ENCODE assay signal across 8 cellular contexts in the genomic region with DNA sequence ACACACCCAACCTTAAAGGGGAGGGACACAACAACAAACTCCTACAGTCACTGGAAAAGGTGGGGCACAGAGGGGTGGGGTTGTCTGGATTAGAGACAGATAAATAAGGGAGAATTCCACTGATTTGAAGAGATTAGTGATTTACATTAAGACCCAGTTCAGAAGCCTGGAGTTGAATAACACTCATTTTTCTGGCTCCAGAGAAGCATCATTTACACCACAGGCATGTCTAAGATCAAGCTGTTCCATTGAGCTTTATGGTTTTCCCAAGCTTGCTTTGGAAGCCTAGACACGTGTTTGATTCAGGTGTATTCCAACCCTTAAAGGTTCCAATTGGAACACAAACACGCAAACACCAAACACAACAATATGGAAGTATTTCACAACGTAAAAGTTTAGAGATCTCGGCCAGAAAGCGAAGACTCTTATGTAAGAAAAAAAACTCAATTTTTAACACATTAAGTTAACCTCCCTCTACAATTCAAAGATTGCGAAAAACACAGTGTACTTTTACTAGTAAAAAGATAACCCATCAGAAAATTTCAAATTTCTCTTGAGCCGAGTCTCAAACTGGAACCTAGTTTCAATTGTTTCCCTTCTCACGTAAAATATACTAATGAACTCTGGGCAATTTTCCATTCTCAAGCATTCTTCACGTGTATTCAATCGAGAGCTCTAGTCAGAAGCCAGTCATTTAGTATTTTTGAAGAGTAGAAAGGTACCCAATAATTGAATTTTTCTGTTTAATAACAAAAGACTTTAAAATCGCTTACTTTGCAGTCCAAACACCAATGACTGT. TPM values are rescaled to one million over a fixed set of nuclear protein-coding genes. Genes with fewer than 3 reads are reported as not detected.
DNase-seq lines count a peak whose midpoint lies in the region; ATAC-seq and TF ChIP-seq lines count a peak whose summit lies in the region.

No MANE protein-coding gene starts in this region.

- H3K36me3 ChIP-seq in testis (ENCODE audit: low read depth, missing control alignments) = no peaks in the 10 kb centered on the region

- H3K27me3 ChIP-seq in testis = no peaks in the 10 kb centered on the region

- H3K27ac Mint-ChIP-seq in activated CD8-positive, alpha-beta memory T cell treated with anti-CD3 and anti-CD28 coated beads, Interleukin-2, amount 10 ng/mL, durations not matched to agents 7 days and 5 days = peak overlapping the region; percentile 100
- H3K27ac Mint-ChIP-seq in activated CD8-positive, alpha-beta T cell treated with anti-CD3 and anti-CD28 coated beads, Interleukin-2, amount 10 ng/mL, durations not matched to agents 7 days and 5 days = peak overlapping the region; percentile 100

- H3K4me1 ChIP-seq in testis = peaks cover 34% of the 10 kb centered on the region

- peaks cover 40% of the 10 kb centered on the region for H3K4me1 Mint-ChIP-seq in activated CD8-positive, alpha-beta memory T cell treated with anti-CD3 and anti-CD28 coated beads, Interleukin-2, amount 10 ng/mL, durations not matched to agents 7 days and 5 days
- H3K4me1 Mint-ChIP-seq in activated CD8-positive, alpha-beta T cell treated with anti-CD3 and anti-CD28 coated beads, Interleukin-2, amount 10 ng/mL, durations not matched to agents 7 days and 5 days (ENCODE audit: low read depth) = peaks cover 40% of the 10 kb centered on the region

- H3K27me3 Mint-ChIP-seq in activated CD8-positive, alpha-beta memory T cell treated with anti-CD3 and anti-CD28 coated beads, Interleukin-2, amount 10 ng/mL, durations not matched to agents 7 days and 5 days = peaks cover 10% of the 10 kb centered on the region
- H3K27me3 Mint-ChIP-seq in activated CD8-positive, alpha-beta T cell treated with anti-CD3 and anti-CD28 coated beads, Interleukin-2, amount 10 ng/mL, durations not matched to agents 7 days and 5 days (ENCODE audit: low read depth) = peaks cover 7% of the 10 kb centered on the region

- intact Hi-C loops in testis (cut with DNase I; ENCODE audit: low total_unique reads) = no loop called here

- TF ChIP-seq POLR2A in testis (IDR thresholded peaks at IDR 0.05) = no peak

- H3K9me3 ChIP-seq in iPS-18c (ENCODE audit: control insufficient read depth, insufficient read depth, low read length) (no peaks in the 10 kb centered on the region), testis (no peaks in the 10 kb centered on the region)

- POLR2A ChIA-PET in activated CD8-positive, alpha-beta T cell treated with anti-CD3 and anti-CD28 coated beads, Interleukin-2, amount 10 ng/mL, durations not matched to agents 7 days and 5 days (lab: Charles Lee) = interaction anchor here (0.5 to 3.5 kb wide), 7 partner anchors 9 to 993 kb away, joined by 3 to 107 read pairs (median 19); a partner anchor contains a TSS

- no peaks in the 10 kb centered on the region for H3K9me3 Mint-ChIP-seq in activated CD8-positive, alpha-beta memory T cell treated with anti-CD3 and anti-CD28 coated beads, Interleukin-2, amount 10 ng/mL, durations not matched to agents 7 days and 5 days (ENCODE audit: low read depth)
- no peaks in the 10 kb centered on the region for H3K9me3 Mint-ChIP-seq in activated CD8-positive, alpha-beta T cell treated with anti-CD3 and anti-CD28 coated beads, Interleukin-2, amount 10 ng/mL, durations not matched to agents 7 days and 5 days (ENCODE audit: insufficient read depth)

- ATAC-seq in activated CD8-positive, alpha-beta memory T cell treated with anti-CD3 and anti-CD28 coated beads, Interleukin-2, amount 10 ng/mL, durations not matched to agents 7 days and 5 days = no peak
- no peak for ATAC-seq in activated CD8-positive, alpha-beta T cell treated with anti-CD3 and anti-CD28 coated beads, Interleukin-2, amount 10 ng/mL, durations not matched to agents 7 days and 5 days
- ATAC-seq in HG03097 (IDR thresholded peaks at IDR 0.05; ENCODE audit: low FRiP score, unreplicated experiment) = no peak

- peak overlapping the region; percentile 99 to 100 for H3K27ac ChIP-seq in testis

- peaks cover 67% of the 10 kb centered on the region for H3K36me3 Mint-ChIP-seq in activated CD8-positive, alpha-beta memory T cell treated with anti-CD3 and anti-CD28 coated beads, Interleukin-2, amount 10 ng/mL, durations not matched to agents 7 days and 5 days
- peaks cover 67% of the 10 kb centered on the region for H3K36me3 Mint-ChIP-seq in activated CD8-positive, alpha-beta T cell treated with anti-CD3 and anti-CD28 coated beads, Interleukin-2, amount 10 ng/mL, durations not matched to agents 7 days and 5 days (ENCODE audit: low read depth)

- 1% methylated on average over 11 of the region's 11 CpGs for WGBS in testis, 2 donors

- peak overlapping the region; percentile 100 for H3K4me3 Mint-ChIP-seq in activated CD8-positive, alpha-beta memory T cell treated with anti-CD3 and anti-CD28 coated beads, Interleukin-2, amount 10 ng/mL, durations not matched to agents 7 days and 5 days
- H3K4me3 Mint-ChIP-seq in activated CD8-positive, alpha-beta T cell treated with anti-CD3 and anti-CD28 coated beads, Interleukin-2, amount 10 ng/mL, durations not matched to agents 7 days and 5 days = peak overlapping the region; percentile 100

- no peak for DNase-seq in activated CD8-positive, alpha-beta memory T cell treated with anti-CD3 and anti-CD28 coated beads, Interleukin-2, amount 10 ng/mL, durations not matched to agents 7 days and 5 days
- no peak for DNase-seq in activated CD8-positive, alpha-beta memory T cell treated with anti-CD3 and anti-CD28 coated beads, Interleukin-2, amount 50 U/mL, for 48 hours
- no peak for DNase-seq in activated CD8-positive, alpha-beta T cell treated with anti-CD3 and anti-CD28 coated beads, Interleukin-2, amount 10 ng/mL, durations not matched to agents 7 days and 5 days
- DNase-seq in testis (no peak), NOMO-1 treated with dmso at 0.1 percent for 144 hours (lab: John Stamatoyannopoulos, UW; ENCODE audit: unreplicated experiment) (no peak), hypothalamus (lab: John Stamatoyannopoulos, UW) (no peak)

- TF ChIP-seq CTCF in testis (IDR thresholded peaks at IDR 0.05) = no peak

- CTCF ChIA-PET in activated CD8-positive, alpha-beta memory T cell treated with anti-CD3 and anti-CD28 coated beads, Interleukin-2, amount 10 ng/mL, durations not matched to agents 7 days and 5 days (lab: Charles Lee) = interaction anchor here (1.4 kb wide), 1 partner anchor 8 kb away, joined by 3 read pairs; no protein-coding TSS in a partner anchor
- CTCF ChIA-PET in activated CD8-positive, alpha-beta T cell treated with anti-CD3 and anti-CD28 coated beads, Interleukin-2, amount 10 ng/mL, durations not matched to agents 7 days and 5 days (lab: Charles Lee) = interaction anchor here (0.7 to 2.5 kb wide), 7 partner anchors 8 to 488 kb away, joined by 3 to 13 read pairs (median 4); no protein-coding TSS in a partner anchor

- H3K4me3 ChIP-seq in iPS-18c (ENCODE audit: insufficient read depth, low read depth, low read length) (peak overlapping the region; percentile 99), testis (peak overlapping the region; percentile 94 to 99)

RNA-seq across cellular contexts. Expression of a gene that starts 2.1 kb away (rescaled TPM):
- 100 to 1,000 TPM; 246 to 256 TPM for total RNA-seq in activated CD8-positive, alpha-beta memory T cell treated with anti-CD3 and anti-CD28 coated beads, Interleukin-2, amount 10 ng/mL, durations not matched to agents 7 days and 5 days
- total RNA-seq in activated CD8-positive, alpha-beta T cell treated with anti-CD3 and anti-CD28 coated beads, Interleukin-2, amount 10 ng/mL, durations not matched to agents 7 days and 5 days = 100 to 1,000 TPM; 271 to 277 TPM
- 100 to 1,000 TPM; 177 to 199 TPM for total RNA-seq in testis
- 136 TPM for polyA plus RNA-seq in testis (ENCODE audit: insufficient read depth, low read depth, low replicate concordance)
